Comparison of ENCODE assay signal across 19 cellular contexts in genomic region chr6:13290335-13290734, GRCh38. TPM values are rescaled to one million over a fixed set of nuclear protein-coding genes. Genes with fewer than 3 reads are reported as not detected.
A peak's percentile ranks its signal among the peaks of the same experiment; 100 is the strongest.
DNase-seq lines count a peak whose midpoint lies in the region; ATAC-seq, FAIRE-seq and TF ChIP-seq lines count a peak whose summit lies in the region.
"Had no signal": no experiment of that assay in that cellular context is flagged by ENCODE, and none has a peak within 500 bp of the region (broad histone marks: within the 10 kb centered on the region; RNA-seq: fewer than 3 reads in every experiment).

No MANE protein-coding gene starts in this region.

- no peaks in the 10 kb centered on the region; the same call in 1 of the 2 replicates for H4K20me1 ChIP-seq in GM12878 (ENCODE audit: control insufficient read depth, insufficient read depth)

- BruUV-seq in GM12878 (replicated peaks; lab: Mats Ljungman, UMichigan): no TSS peak

- SMC1A ChIA-PET in GM12878 (lab: Charles Lee; ENCODE audit: uncharacterized antibody, unreplicated experiment): interaction anchor here (0.6 to 1.3 kb wide), 4 partner anchors 13 to 138 kb away, joined by 3 read pairs; no protein-coding TSS in a partner anchor

- no peak for TF ChIP-seq EP300 in GM12878 (IDR thresholded peaks at IDR 0.05; ENCODE audit: borderline replicate concordance in 1 of 2, control insufficient read depth in 1 of 2, low read depth in 2 of 2, low read length in 2 of 2)

- no peak for TF ChIP-seq POLR2A in GM12878 (IDR thresholded peaks at IDR 0.05; ENCODE audit: low read depth, low read length)
- TF ChIP-seq POLR2A in spleen (IDR thresholded peaks at IDR 0.05): no peak

- DNase-seq in OCI-M1 (lab: John Stamatoyannopoulos, UW): peak; percentile 78
- no peak for DNase-seq in GM12878 (ENCODE audit: low read depth, low spot score)
- DNase-seq in left lobe of liver (ENCODE audit: low spot score): peak; percentile 2
- DNase-seq in spleen: no peak
- DNase-seq in activated effector memory CD4-positive, alpha-beta T cell treated with Interleukin-2 at 50 U/mL for 16 hours: no peak
- DNase-seq: COR-L47, EL, KG1, NCI-H1105 treated with DMSO at 0.1 percent for 48 hours, NCI-H1694, NCI-H2107, NCI-H345, NCI-H524 treated with DMSO at 0.1 percent for 48 hours, SJCRH30 had no signal

- H3K36me3 ChIP-seq in GM12878 (ENCODE audit: control insufficient read depth in 2 of 2, insufficient read depth in 2 of 2, low read length in 1 of 2) (peaks cover 25 to 41% of the 10 kb centered on the region in 2 experiments), spleen (peaks cover 0 to 100% (median 42%) of the 10 kb centered on the region in 6 donors)
- H3K36me3 ChIP-seq: SJCRH30 had no signal

- H2AFZ ChIP-seq in GM12878 (ENCODE audit: control insufficient read depth, low read depth, low read length): no peak overlapping the region

- in situ Hi-C loops in GM12878 (cut with MboI): no loop called here

- H3K27ac ChIP-seq in GM12878 (ENCODE audit: control insufficient read depth, insufficient read depth) (no peak overlapping the region), spleen (peak overlapping the region in 1 of 8 donors; percentile 23)
- H3K27ac ChIP-seq: SJCRH30 had no signal

- CTCF ChIA-PET in GM12878 (lab: Yijun Ruan, JAX): interaction anchor here (0.6 to 1.1 kb wide), 3 partner anchors 12 to 31 kb away, joined by 3 read pairs; no protein-coding TSS in a partner anchor

- WGBS in GM12878 (ENCODE audit: insufficient coverage, insufficient replicate concordance, low lambda C conversion rate, missing lambda C conversion rate): 98% methylated on average over 2 of the region's 2 CpGs
- WGBS in spleen, 5 donors: 97 to 100% (median 98%) methylated on average over 2 of the region's 2 CpGs

- H3K9me3 ChIP-seq in GM12878 (replicated peaks; ENCODE audit: control insufficient read depth, insufficient read depth, low read length) (peaks cover 14% of the 10 kb centered on the region; the same call in 2 of the 3 replicates), spleen (peaks cover 0 to 21% (median 17%) of the 10 kb centered on the region in 8 donors)
- H3K9me3 ChIP-seq: SJCRH30 had no signal

- POLR2A ChIA-PET in GM12878 (lab: Charles Lee): interaction anchor here (0.7 to 1.2 kb wide), 2 partner anchors 12 to 26 kb away, joined by 4 read pairs; no protein-coding TSS in a partner anchor

- H3K9ac ChIP-seq in GM12878 (ENCODE audit: control insufficient read depth, insufficient read depth, low read length): no peak overlapping the region

- no peak overlapping the region for H3K4me2 ChIP-seq in GM12878 (ENCODE audit: control insufficient read depth, insufficient read depth)

- no peak for FAIRE-seq in GM12878 (lab: Jason Lieb, UNC)
- FAIRE-seq: GM12892, GM18507, H1 had no signal

- RAD21 ChIA-PET in GM12878 (lab: Charles Lee; ENCODE audit: unreplicated experiment): interaction anchor here (0.6 kb wide), 1 partner anchor 33 kb away, joined by 3 read pairs; no protein-coding TSS in a partner anchor

- H3K79me2 ChIP-seq in GM12878 (ENCODE audit: control insufficient read depth, insufficient read depth, low read length): no peaks in the 10 kb centered on the region

- intact Hi-C loops in GM12878 (cut with micrococcal nuclease; ENCODE audit: unreplicated experiment) (no loop called here), spleen (cut with DNase I; ENCODE audit: low total_unique reads) (no loop called here)

- no peak for TF ChIP-seq RAD21 in GM12878 (IDR thresholded peaks at IDR 0.05; ENCODE audit: insufficient read depth, low read depth, low read length)

- H3K27me3 ChIP-seq in GM12878 (replicated peaks in 1 of 2; ENCODE audit: control insufficient read depth in 2 of 2, insufficient read depth in 2 of 2, low read length in 1 of 2): no peaks in the 10 kb centered on the region
- no peaks in the 10 kb centered on the region for H3K27me3 ChIP-seq in spleen (replicated peaks in 1 of 7)
- H3K27me3 ChIP-seq: SJCRH30 had no signal

- no peak overlapping the region for H3K4me3 ChIP-seq in GM12878
- no peak overlapping the region for H3K4me3 ChIP-seq in spleen
- H3K4me3 ChIP-seq: SJCRH30 had no signal

- no peak for ATAC-seq in GM12878
- no peak for ATAC-seq in left lobe of liver
- ATAC-seq in GM18909 (IDR thresholded peaks at IDR 0.05; ENCODE audit: poor library complexity, unreplicated experiment): no peak
- ATAC-seq in HG03159 (IDR thresholded peaks at IDR 0.05; ENCODE audit: unreplicated experiment): no peak

- H3K4me1 ChIP-seq in GM12878 (ENCODE audit: control insufficient read depth, insufficient read depth, low read length) (peaks cover 15% of the 10 kb centered on the region), spleen (peaks cover 0 to 32% (median 17%) of the 10 kb centered on the region in 6 donors)
- H3K4me1 ChIP-seq: SJCRH30 had no signal

- no peak for TF ChIP-seq CTCF in GM12878 (IDR thresholded peaks at IDR 0.05 in 2 of 3, conservative IDR thresholded peaks at IDR 0.05 in 1 of 3; ENCODE audit: control insufficient read depth in 2 of 3, extremely low read depth in 1 of 3, insufficient read depth in 1 of 3, low read depth in 3 of 3, low read length in 3 of 3)
- no peak for TF ChIP-seq CTCF in spleen (IDR thresholded peaks at IDR 0.05 in 8 of 11, conservative IDR thresholded peaks at IDR 0.05 in 3 of 11)

TF ChIP-seq in GM12878, 131 proteins besides CTCF, POLR2A, EP300 and RAD21 (continues in another document):
- TF ChIP-seq EZH2 (IDR thresholded peaks at IDR 0.05; ENCODE audit: borderline replicate concordance, control insufficient read depth, low read depth, low read length) (no peak), SMAD5 (IDR thresholded peaks at IDR 0.05; ENCODE audit: low read depth) (no peak), CHD1 (IDR thresholded peaks at IDR 0.05; ENCODE audit: low read depth, low read length) (no peak), SREBF1 (IDR thresholded peaks at IDR 0.05; ENCODE audit: low read length) (no peak), BACH1 (IDR thresholded peaks at IDR 0.05; ENCODE audit: borderline replicate concordance) (no peak), BHLHE40 (IDR thresholded peaks at IDR 0.05; ENCODE audit: borderline replicate concordance in 1 of 2, low read depth in 2 of 2, low read length in 1 of 2) (no peak), SPI1 (IDR thresholded peaks at IDR 0.05; ENCODE audit: borderline replicate concordance, insufficient read depth, low read depth, low read length) (no peak), CBFB (IDR thresholded peaks at IDR 0.05; ENCODE audit: low read depth) (no peak), POLR2AphosphoS2 (IDR thresholded peaks at IDR 0.05; ENCODE audit: low read depth, low read length) (0 out of 2 replicates have a peak, but pooled peaks have one; percentile 13)
- TF ChIP-seq, protein P1, sequence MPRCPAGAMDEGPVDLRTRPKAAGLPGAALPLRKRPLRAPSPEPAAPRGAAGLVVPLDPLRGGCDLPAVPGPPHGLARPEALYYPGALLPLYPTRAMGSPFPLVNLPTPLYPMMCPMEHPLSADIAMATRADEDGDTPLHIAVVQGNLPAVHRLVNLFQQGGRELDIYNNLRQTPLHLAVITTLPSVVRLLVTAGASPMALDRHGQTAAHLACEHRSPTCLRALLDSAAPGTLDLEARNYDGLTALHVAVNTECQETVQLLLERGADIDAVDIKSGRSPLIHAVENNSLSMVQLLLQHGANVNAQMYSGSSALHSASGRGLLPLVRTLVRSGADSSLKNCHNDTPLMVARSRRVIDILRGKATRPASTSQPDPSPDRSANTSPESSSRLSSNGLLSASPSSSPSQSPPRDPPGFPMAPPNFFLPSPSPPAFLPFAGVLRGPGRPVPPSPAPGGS (IDR thresholded peaks at IDR 0.05; ENCODE audit: borderline replicate concordance, insufficient read depth, low read depth, low read length, poor library complexity, severe bottlenecking): no peak

RNA-seq across cellular contexts. Expression of gene TBC1D7, which starts 38.0 kb away (rescaled TPM):
- 62.0 and 68.8 TPM in 2 replicates for total RNA-seq in GM12878 (2013; cell fraction: nucleolus; rRNA removed)
- 20.8 and 24.6 TPM in 2 replicates for total RNA-seq in GM12878 (2014; rRNA removed)
- total RNA-seq in GM12878 (2014; rRNA removed; fragmentation: Illumina TruSeq; extraction: Trizol): 19.8 and 21.9 TPM in 2 replicates
- total RNA-seq in GM12878 (2021): 21.0 and 23.1 TPM in 2 replicates
- 24.3 TPM for polyA plus RNA-seq in GM12878 (2011; ENCODE audit: low read depth)
- polyA plus RNA-seq in GM12878 (2011; rRNA removed): 51.7 and 63.8 TPM in 2 replicates
- 28.9 and 39.1 TPM in 2 replicates for polyA plus RNA-seq in GM12878 (2011; cell fraction: cytosol; rRNA removed)
- 34.2 and 40.4 TPM in 2 replicates for polyA plus RNA-seq in GM12878 (2011; cell fraction: nucleus; rRNA removed)
- 21.2 and 26.7 TPM in 2 replicates for polyA plus RNA-seq in GM12878 (2012)
- 23.7 and 26.0 TPM in 2 replicates for polyA plus RNA-seq in GM12878 (2014; fragmentation: Illumina TruSeq; extraction: Trizol)
- polyA plus RNA-seq in GM12878 (2014; fragmentation: Nextera tagmentation; extraction: Ambion mirVana): 10 to 100 TPM; 36.5 to 39.3 TPM
- 20.1 and 20.9 TPM in 2 replicates for polyA plus RNA-seq in GM12878 (2014; rRNA removed)
- 10 to 100 TPM; 57.7 to 65.9 TPM for polyA plus RNA-seq in GM12878 (2016; fragmentation: Nextera tagmentation; extraction: Ambion mirVana)
- polyA minus RNA-seq in GM12878 (2011; rRNA and poly(A)+ RNA removed): 35.0 and 64.7 TPM in 2 replicates
- polyA minus RNA-seq in GM12878 (2011; cell fraction: cytosol; rRNA and poly(A)+ RNA removed): 12.4 and 14.1 TPM in 2 replicates
- polyA minus RNA-seq in GM12878 (2011; cell fraction: nucleus; rRNA and poly(A)+ RNA removed): 38.0 and 56.2 TPM in 2 replicates
- 10.4 TPM for total RNA-seq in left lobe of liver
- total RNA-seq in spleen: 10 to 100 TPM; 10.9 to 20.9 (median 17.5) TPM
- 10 to 100 TPM; 12.2 to 15.0 (median 13.3) TPM for polyA plus RNA-seq in spleen

Comparison
In these comparisons a context has a peak if more than half of its experiments do, and no peak if none do; other contexts are left out.
1. DNase-seq: peak in OCI-M1 (single experiment) and left lobe of liver (single experiment); none in GM12878 (single experiment), spleen (single experiment) and activated effector memory CD4-positive, alpha-beta T cell treated with Interleukin-2 at 50 U/mL for 16 hours (single experiment).